Comparison of ENCODE assay signal across 18 cellular contexts in the genomic region with DNA sequence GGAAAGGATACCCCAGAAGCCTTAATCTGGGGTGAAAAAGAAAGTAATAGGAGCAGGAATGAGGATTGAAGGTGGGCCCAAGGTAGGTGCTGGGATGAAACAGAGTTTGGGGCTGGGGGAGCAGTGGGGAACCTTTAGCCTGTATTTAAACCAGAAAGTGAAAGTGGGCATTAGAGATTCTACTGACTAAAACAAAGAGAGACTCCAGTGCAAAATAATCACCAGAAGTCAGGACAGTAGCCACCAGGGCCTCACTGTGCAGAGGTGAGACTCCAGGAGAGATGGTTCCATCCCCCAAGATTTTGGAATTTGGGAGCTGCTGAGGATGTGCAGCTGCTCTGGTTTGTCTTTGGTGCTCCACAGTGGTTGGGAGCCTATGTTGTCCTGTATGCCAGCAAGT. TPM values are rescaled to one million over a fixed set of nuclear protein-coding genes. Genes with fewer than 3 reads are reported as not detected.
"Had no signal": no experiment of that assay in that cellular context is flagged by ENCODE, and none has a peak within 500 bp of the region (broad histone marks: within the 10 kb centered on the region; RNA-seq: fewer than 3 reads in every experiment).

No MANE protein-coding gene starts in this region.

- H3K4me3 Mint-ChIP-seq: brain, nephron progenitor cell, T-cell had no signal

- H3K27ac Mint-ChIP-seq: nephron progenitor cell, T-cell had no signal

- H3K36me3 Mint-ChIP-seq: brain had no signal

- DNase-seq: activated CD4-positive, alpha-beta T cell treated with anti-CD3 and anti-CD28 coated beads for 1 hour; activated CD8-positive, alpha-beta memory T cell treated with anti-CD3 and anti-CD28 coated beads for 24 hours; activated effector memory CD4-positive, alpha-beta T cell treated with Interleukin-2 at 50 U/mL for 16 hours; amygdala; dermis blood vessel endothelial cell; islet precursor cell; nephron progenitor cell; stimulated activated CD4-positive, alpha-beta T cell treated with anti-CD3 and anti-CD28 coated beads, Interleukin-12 subunit alpha, Interleukin-12 subunit beta, amount 100 ng/mL, for 4 hours; stimulated activated CD4-positive, alpha-beta T cell treated with anti-CD3 and anti-CD28 coated beads, Interleukin-2, amount 100 ng/mL, for 48 hours; stomach; T-cell; T1000 had no signal

- ATAC-seq: left lobe of liver had no signal

- H3K27me3 Mint-ChIP-seq: activated naive CD8-positive, alpha-beta T cell; brain; T-cell had no signal

- H3K4me1 Mint-ChIP-seq: brain had no signal

- H3K9me3 Mint-ChIP-seq: brain, nephron progenitor cell, T-cell had no signal

RNA-seq across cellular contexts. Expression of a gene that starts 44.5 kb away (rescaled TPM):
- total RNA-seq: dermis blood vessel endothelial cell, fibroblast of villous mesenchyme, left lobe of liver, osteoblast, pulmonary artery endothelial cell, T-cell had no signal
